Comparison of ENCODE assay signal across 1 cellular context in the genomic region with DNA sequence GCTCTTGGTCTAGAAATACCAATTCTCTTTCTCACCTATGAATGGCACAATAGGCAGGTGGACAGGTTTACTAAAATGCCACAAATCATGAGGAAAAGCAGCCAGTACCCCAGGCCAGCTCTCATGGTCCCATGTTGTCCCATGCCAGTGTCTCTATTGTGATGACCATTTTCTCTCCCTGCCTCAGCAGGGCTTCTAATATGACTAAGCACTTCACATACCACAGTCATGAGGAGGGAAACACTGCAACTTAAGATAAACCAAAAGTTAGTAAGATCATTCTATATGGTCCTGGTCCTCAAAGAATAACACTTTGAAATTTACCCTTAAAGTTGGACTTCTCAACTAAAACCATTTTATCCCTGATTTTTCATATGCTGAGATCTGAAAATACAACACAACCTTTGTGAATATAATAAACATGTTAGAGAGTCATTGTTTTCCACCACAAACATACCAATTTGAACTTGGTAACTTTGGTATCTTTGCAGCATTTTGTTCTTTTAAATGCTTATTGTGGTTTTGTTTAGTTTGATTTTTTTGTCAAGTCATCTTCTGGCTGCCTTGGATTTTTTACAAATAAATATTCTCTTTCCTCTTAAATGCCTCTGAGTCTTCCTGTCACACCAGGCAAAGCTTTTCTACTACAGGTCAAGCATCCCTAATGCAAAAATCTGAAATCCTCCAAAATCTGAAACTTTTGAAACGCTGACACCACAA.
TF ChIP-seq lines count a peak whose summit lies in the region.

No MANE protein-coding gene starts in this region.

TF ChIP-seq in WTC11, 78 proteins besides CTCF, POLR2A, EP300 and RAD21 (continued from another document):
- TF ChIP-seq, protein P1, sequence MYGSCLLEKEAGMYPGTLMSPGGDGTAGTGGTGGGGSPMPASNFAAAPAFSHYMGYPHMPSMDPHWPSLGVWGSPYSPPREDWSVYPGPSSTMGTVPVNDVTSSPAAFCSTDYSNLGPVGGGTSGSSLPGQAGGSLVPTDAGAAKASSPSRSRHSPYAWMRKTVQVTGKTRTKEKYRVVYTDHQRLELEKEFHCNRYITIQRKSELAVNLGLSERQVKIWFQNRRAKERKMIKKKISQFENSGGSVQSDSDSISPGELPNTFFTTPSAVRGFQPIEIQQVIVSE (CRISPR knock-in tag; IDR thresholded peaks at IDR 0.05; ENCODE audit: borderline replicate concordance): no peak
- TF ChIP-seq ZNF232 (CRISPR knock-in tag; IDR thresholded peaks at IDR 0.05) (no peak), TEAD4 (CRISPR knock-in tag; IDR thresholded peaks at IDR 0.05) (no peak), IRF2 (CRISPR knock-in tag; IDR thresholded peaks at IDR 0.05; ENCODE audit: borderline replicate concordance, low read depth) (no peak), ETV6 (CRISPR knock-in tag; IDR thresholded peaks at IDR 0.05) (no peak), GRHL2 (CRISPR knock-in tag; IDR thresholded peaks at IDR 0.05; ENCODE audit: insufficient replicate concordance, severe bottlenecking) (no peak), PRRX2 (CRISPR knock-in tag; IDR thresholded peaks at IDR 0.05) (no peak), ZNF671 (CRISPR knock-in tag; IDR thresholded peaks at IDR 0.05) (no peak)
- TF ChIP-seq, protein P2, sequence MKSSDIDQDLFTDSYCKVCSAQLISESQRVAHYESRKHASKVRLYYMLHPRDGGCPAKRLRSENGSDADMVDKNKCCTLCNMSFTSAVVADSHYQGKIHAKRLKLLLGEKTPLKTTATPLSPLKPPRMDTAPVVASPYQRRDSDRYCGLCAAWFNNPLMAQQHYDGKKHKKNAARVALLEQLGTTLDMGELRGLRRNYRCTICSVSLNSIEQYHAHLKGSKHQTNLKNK (CRISPR knock-in tag; IDR thresholded peaks at IDR 0.05): no peak
- TF ChIP-seq, protein P3, sequence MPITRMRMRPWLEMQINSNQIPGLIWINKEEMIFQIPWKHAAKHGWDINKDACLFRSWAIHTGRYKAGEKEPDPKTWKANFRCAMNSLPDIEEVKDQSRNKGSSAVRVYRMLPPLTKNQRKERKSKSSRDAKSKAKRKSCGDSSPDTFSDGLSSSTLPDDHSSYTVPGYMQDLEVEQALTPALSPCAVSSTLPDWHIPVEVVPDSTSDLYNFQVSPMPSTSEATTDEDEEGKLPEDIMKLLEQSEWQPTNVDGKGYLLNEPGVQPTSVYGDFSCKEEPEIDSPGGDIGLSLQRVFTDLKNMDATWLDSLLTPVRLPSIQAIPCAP (CRISPR knock-in tag; IDR thresholded peaks at IDR 0.05): no peak
TF ChIP-seq in WTC11: peak in this region for 0.
